In the genomic region with DNA sequence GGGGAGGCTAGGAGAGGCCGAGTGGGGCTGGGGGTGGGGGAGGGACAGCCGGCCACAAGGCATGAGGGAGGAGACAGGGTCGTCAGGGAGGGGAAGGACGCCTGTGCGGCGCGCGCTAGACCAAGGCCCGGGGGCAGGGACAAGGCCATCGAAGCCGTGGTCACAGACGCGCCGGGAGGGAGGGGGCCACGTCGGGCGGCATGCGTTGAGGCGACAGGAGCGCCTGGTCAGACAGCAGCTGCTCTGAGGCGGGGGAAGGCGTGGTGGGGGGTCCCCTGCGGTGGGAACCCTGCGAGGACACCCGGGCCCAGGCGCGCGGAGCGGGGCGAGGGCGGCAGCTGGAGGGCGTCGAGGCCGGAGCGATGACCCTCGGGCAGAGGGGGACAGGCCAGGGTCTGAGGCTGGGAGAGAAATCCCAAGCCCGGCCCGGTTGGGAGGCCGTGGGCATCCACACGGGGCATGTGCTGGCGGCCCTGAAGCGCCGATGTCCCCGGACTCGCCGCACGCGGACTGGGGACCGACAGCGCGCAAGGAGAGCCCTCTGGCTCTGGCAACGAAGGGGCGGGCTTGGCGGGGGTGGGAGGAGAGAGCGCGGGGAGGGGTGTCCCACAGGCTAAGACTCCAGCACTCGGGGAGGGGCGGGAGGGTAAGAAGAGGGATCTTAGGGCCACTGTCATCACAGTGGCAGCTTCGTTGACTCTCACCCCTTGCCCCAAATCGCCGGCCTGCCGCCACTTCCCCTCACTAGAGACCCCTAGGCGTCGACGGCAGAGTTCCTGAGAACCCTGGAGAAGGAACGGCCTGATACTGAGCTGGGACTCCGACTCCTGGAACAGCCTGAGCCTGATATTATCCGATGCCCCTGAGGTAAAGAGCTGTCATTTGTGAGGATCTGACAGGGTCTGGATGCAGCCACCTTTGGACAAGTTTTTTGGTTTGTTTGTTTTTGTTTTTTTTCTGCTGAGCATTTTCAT, we compare ENCODE assay signal across 1 cellular context.
TF ChIP-seq lines count a peak whose summit lies in the region.

No MANE protein-coding gene starts in this region.

TF ChIP-seq in A549, 52 proteins besides CTCF, POLR2A, EP300 and RAD21 (continued from another document):
- TF ChIP-seq HDAC2 (IDR thresholded peaks at IDR 0.05) (no peak), HEYL (CRISPR knock-in tag; IDR thresholded peaks at IDR 0.05) (no peak), CBX2 (IDR thresholded peaks at IDR 0.05; ENCODE audit: borderline replicate concordance, low read depth) (no peak), MYC (IDR thresholded peaks at IDR 0.05; ENCODE audit: borderline replicate concordance, low read length) (no peak), HOXB5 (CRISPR knock-in tag; IDR thresholded peaks at IDR 0.05) (no peak), BHLHE40 (IDR thresholded peaks at IDR 0.05; ENCODE audit: low read depth, low read length) (no peak), TP53 (CRISPR knock-in tag; IDR thresholded peaks at IDR 0.05) (no peak)
- TF ChIP-seq, protein P1, sequence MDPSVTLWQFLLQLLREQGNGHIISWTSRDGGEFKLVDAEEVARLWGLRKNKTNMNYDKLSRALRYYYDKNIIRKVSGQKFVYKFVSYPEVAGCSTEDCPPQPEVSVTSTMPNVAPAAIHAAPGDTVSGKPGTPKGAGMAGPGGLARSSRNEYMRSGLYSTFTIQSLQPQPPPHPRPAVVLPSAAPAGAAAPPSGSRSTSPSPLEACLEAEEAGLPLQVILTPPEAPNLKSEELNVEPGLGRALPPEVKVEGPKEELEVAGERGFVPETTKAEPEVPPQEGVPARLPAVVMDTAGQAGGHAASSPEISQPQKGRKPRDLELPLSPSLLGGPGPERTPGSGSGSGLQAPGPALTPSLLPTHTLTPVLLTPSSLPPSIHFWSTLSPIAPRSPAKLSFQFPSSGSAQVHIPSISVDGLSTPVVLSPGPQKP (IDR thresholded peaks at IDR 0.05; ENCODE audit: low read depth, low read length), result no peak
- TF ChIP-seq, protein P2, sequence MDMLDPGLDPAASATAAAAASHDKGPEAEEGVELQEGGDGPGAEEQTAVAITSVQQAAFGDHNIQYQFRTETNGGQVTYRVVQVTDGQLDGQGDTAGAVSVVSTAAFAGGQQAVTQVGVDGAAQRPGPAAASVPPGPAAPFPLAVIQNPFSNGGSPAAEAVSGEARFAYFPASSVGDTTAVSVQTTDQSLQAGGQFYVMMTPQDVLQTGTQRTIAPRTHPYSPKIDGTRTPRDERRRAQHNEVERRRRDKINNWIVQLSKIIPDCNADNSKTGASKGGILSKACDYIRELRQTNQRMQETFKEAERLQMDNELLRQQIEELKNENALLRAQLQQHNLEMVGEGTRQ (IDR thresholded peaks at IDR 0.05), result no peak
TF ChIP-seq in A549: peak in this region for 0.
